In the genomic region with DNA sequence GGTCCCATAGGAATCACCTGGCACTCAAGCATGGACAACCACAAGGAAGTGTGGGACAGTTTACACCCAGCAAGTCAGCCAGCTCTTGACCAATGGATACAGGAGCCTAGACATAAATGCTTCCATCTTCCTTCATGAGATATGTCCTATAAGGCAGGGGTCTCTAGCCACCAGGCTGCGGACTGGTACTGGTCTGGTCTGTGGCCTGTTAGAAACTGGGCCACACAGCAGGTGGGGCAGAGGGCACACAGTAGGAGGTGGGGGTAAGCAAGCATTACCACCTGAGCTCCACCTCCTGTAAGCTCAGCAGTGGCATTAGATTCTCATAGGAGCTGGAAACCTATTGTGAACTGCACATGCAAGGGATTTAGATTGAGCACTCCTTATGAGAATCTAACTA, we compare ENCODE assay signal across 35 cellular contexts.
DNase-seq lines count a peak whose midpoint lies in the region; ATAC-seq, FAIRE-seq and TF ChIP-seq lines count a peak whose summit lies in the region.
"Had no signal": no experiment of that assay in that cellular context is flagged by ENCODE, and none has a peak within 500 bp of the region (broad histone marks: within the 10 kb centered on the region; RNA-seq: fewer than 3 reads in every experiment).

No MANE protein-coding gene starts in this region.

- peak overlapping the region; percentile 39 for H2AK5ac ChIP-seq in IMR-90 (ENCODE audit: low read depth, low read length)

- H3K36me3 ChIP-seq in IMR-90 (ENCODE audit: control insufficient read depth, insufficient read depth, low read length) (no peaks in the 10 kb centered on the region), kidney (ENCODE audit: control insufficient read depth in 1 of 2, insufficient read depth in 2 of 2, low read length in 2 of 2) (no peaks in the 10 kb centered on the region)
- H3K36me3 ChIP-seq: BE2C; BLaER1; BLaER1 treated with 17β-estradiol and CSF1 and Interleukin-3, amounts not matched to agents 10 nM and 100 nM had no signal

- dilution Hi-C loops in IMR-90 (cut with HindIII; ENCODE audit: low sequenced_read_pairs, unreplicated experiment) = no loop called here

- H3K4me2 ChIP-seq in IMR-90 (ENCODE audit: low read depth, low read length) = no peak overlapping the region
- H3K4me2 ChIP-seq: A549; BLaER1; BLaER1 treated with 17β-estradiol and CSF1 and Interleukin-3, amounts not matched to agents 10 nM and 100 nM had no signal

- H3K9me1 ChIP-seq in IMR-90 (ENCODE audit: insufficient read depth, low read length) = no peaks in the 10 kb centered on the region

- no TSS peak for BruUV-seq in IMR-90 (replicated peaks; lab: Mats Ljungman, UMichigan)

- H3K27me3 ChIP-seq in IMR-90 (ENCODE audit: control insufficient read depth, insufficient read depth, low read length) (no peaks in the 10 kb centered on the region), right cardiac atrium (ENCODE audit: control insufficient read depth, insufficient read depth) (no peaks in the 10 kb centered on the region)
- H3K27me3 ChIP-seq: BE2C; BLaER1; BLaER1 treated with 17β-estradiol and CSF1 and Interleukin-3, amounts not matched to agents 10 nM and 100 nM had no signal

- H3K9ac ChIP-seq in IMR-90 (ENCODE audit: low read depth, low read length) (no peak overlapping the region), kidney (ENCODE audit: low read length in 2 of 2) (no peak overlapping the region)
- H3K9ac ChIP-seq: BLaER1; BLaER1 treated with 17β-estradiol and CSF1 and Interleukin-3, amounts not matched to agents 10 nM and 100 nM had no signal

- POLR2A ChIA-PET in IMR-90 (lab: Charles Lee; ENCODE audit: unreplicated experiment) = no interaction called here

- H4K20me1 ChIP-seq in IMR-90 (ENCODE audit: insufficient read depth, low read length) = no peaks in the 10 kb centered on the region
- H4K20me1 ChIP-seq: BLaER1; BLaER1 treated with 17β-estradiol and CSF1 and Interleukin-3, amounts not matched to agents 10 nM and 100 nM had no signal

- H3K9me3 ChIP-seq in IMR-90 (ENCODE audit: control insufficient read depth, insufficient read depth, low read length) (no peaks in the 10 kb centered on the region), kidney (ENCODE audit: control insufficient read depth in 1 of 2, low read length in 2 of 2) (no peaks in the 10 kb centered on the region), right cardiac atrium (ENCODE audit: control insufficient read depth, low read length) (no peaks in the 10 kb centered on the region)
- H3K9me3 ChIP-seq: A549, BE2C, BLaER1, Caco-2 had no signal

- no peaks in the 10 kb centered on the region for H3K27me3 Mint-ChIP-seq in chondrocyte (ENCODE audit: low read depth)
- H3K27me3 Mint-ChIP-seq: B cell; CD4-positive, alpha-beta memory T cell; CD4-positive, alpha-beta T cell; CD4-positive, CD25-positive, alpha-beta regulatory T cell; CD8-positive, alpha-beta memory T cell had no signal

- intact Hi-C loops in IMR-90 (cut with micrococcal nuclease) = no loop called here
- intact Hi-C loops in kidney (cut with DNase I) = no loop called here
- intact Hi-C loops in right cardiac atrium (cut with DNase I) = no loop called here

- H3K36me3 Mint-ChIP-seq in chondrocyte (ENCODE audit: low read depth) = peaks cover 5% of the 10 kb centered on the region
- H3K36me3 Mint-ChIP-seq: CD14-positive monocyte; CD4-positive, alpha-beta memory T cell; CD4-positive, CD25-positive, alpha-beta regulatory T cell; CD8-positive, alpha-beta memory T cell; CD8-positive, alpha-beta T cell had no signal

- no peak for DNase-seq in IMR-90
- peak; percentile 39 for DNase-seq in chondrocyte (ENCODE audit: low spot score)
- DNase-seq in kidney = peak; percentile 21
- DNase-seq in stimulated activated CD4-positive, alpha-beta T cell treated with anti-CD3 and anti-CD28 coated beads, Interleukin-12 subunit alpha, Interleukin-12 subunit beta, amount 100 ng/mL, for 4 hours = no peak
- DNase-seq in right cardiac atrium = no peak
- DNase-seq: 8988T; ACHN; AML-193; BE2C; C1 segment of cervical spinal cord; Caco-2; Calu3; CD4-positive, alpha-beta memory T cell; CD4-positive, alpha-beta T cell; CD4-positive, CD25-positive, alpha-beta regulatory T cell; CD8-positive, alpha-beta memory T cell; CD8-positive, alpha-beta T cell; COR-L47; DMS 273 treated with DMSO at 0.1 percent for 48 hours; DMS153; DMS53; DMS79; DMS79 treated with DMSO at 0.1 percent for 48 hours; DND-41; EL had no signal

- WGBS in IMR-90 (ENCODE audit: extremely low coverage in 2 of 2, insufficient read length in 1 of 2), 2 experiments = no CpG with 5 or more reads among the region's 1 CpG
- WGBS in right cardiac atrium = 88% methylated on average over 1 of the region's 1 CpG

- H2BK15ac ChIP-seq in IMR-90 (ENCODE audit: low read depth, low read length) = no peak overlapping the region

- H3K4me3 Mint-ChIP-seq in chondrocyte (ENCODE audit: unreplicated experiment) = no peak overlapping the region
- H3K4me3 Mint-ChIP-seq: B cell; CD14-positive monocyte; CD4-positive, alpha-beta T cell; CD4-positive, CD25-positive, alpha-beta regulatory T cell; CD8-positive, alpha-beta memory T cell; CD8-positive, alpha-beta T cell had no signal

- no peak overlapping the region for H3K4me3 ChIP-seq in IMR-90 (ENCODE audit: insufficient read depth, low read depth, low read length)
- H3K4me3 ChIP-seq in kidney (ENCODE audit: low read length in 2 of 2) = no peak overlapping the region
- no peak overlapping the region for H3K4me3 ChIP-seq in right cardiac atrium (ENCODE audit: low read length)
- H3K4me3 ChIP-seq: A549; BLaER1; BLaER1 treated with 17β-estradiol and CSF1 and Interleukin-3, amounts not matched to agents 10 nM and 100 nM had no signal

- H3K79me1 ChIP-seq in IMR-90 (ENCODE audit: low read depth in 1 of 2, low read length in 2 of 2) = no peaks in the 10 kb centered on the region

- H3K27ac ChIP-seq in IMR-90 (ENCODE audit: insufficient read depth, low read length) (no peak overlapping the region), kidney (ENCODE audit: low read depth in 2 of 2, low read length in 2 of 2) (no peak overlapping the region), right cardiac atrium (ENCODE audit: low read length) (no peak overlapping the region)
- H3K27ac ChIP-seq: 22Rv1; A549; BLaER1; BLaER1 treated with 17β-estradiol and CSF1 and Interleukin-3, amounts not matched to agents 10 nM and 100 nM; C4-2B had no signal

- no peak for TF ChIP-seq POLR2A in IMR-90 (IDR thresholded peaks at IDR 0.05; ENCODE audit: low read depth, low read length)

- peak overlapping the region; percentile 42 for H2AK9ac ChIP-seq in IMR-90 (replicated peaks; ENCODE audit: low read depth, low read length, poor library complexity)

- no peak overlapping the region for H2AFZ ChIP-seq in IMR-90 (replicated peaks; ENCODE audit: low read length, poor library complexity)

- H3K18ac ChIP-seq in IMR-90 (ENCODE audit: low read depth, low read length) = no peak overlapping the region

- no peak overlapping the region for H3K56ac ChIP-seq in IMR-90 (ENCODE audit: extremely low read depth, insufficient read depth, low read length)

- TF ChIP-seq RAD21 in IMR-90 (IDR thresholded peaks at IDR 0.05; ENCODE audit: low read length) = no peak

- no peak overlapping the region for H3K23ac ChIP-seq in IMR-90 (ENCODE audit: low read depth, low read length)

- no peak overlapping the region for H3K27ac Mint-ChIP-seq in chondrocyte (ENCODE audit: unreplicated experiment)
- H3K27ac Mint-ChIP-seq: B cell; CD14-positive monocyte; CD4-positive, alpha-beta memory T cell; CD4-positive, alpha-beta T cell; CD4-positive, CD25-positive, alpha-beta regulatory T cell; CD8-positive, alpha-beta memory T cell; CD8-positive, alpha-beta T cell had no signal

- H4K91ac ChIP-seq in IMR-90 (ENCODE audit: insufficient read depth, low read depth, low read length) = no peak overlapping the region; the same call in 1 of the 2 replicates

- no peak overlapping the region for H2BK20ac ChIP-seq in IMR-90 (ENCODE audit: low read depth, low read length)

- no peak for FAIRE-seq in kidney (lab: Jason Lieb, UNC)
- FAIRE-seq: A204.1, A549, D721Med had no signal

- peaks cover 26% of the 10 kb centered on the region for H3K9me3 Mint-ChIP-seq in chondrocyte (ENCODE audit: low read depth)
- H3K9me3 Mint-ChIP-seq: CD4-positive, alpha-beta T cell; CD8-positive, alpha-beta T cell had no signal

- H3K14ac ChIP-seq in IMR-90 (replicated peaks; ENCODE audit: low read depth, low read length) = no peak overlapping the region

- H3K4me1 ChIP-seq in IMR-90 (ENCODE audit: control insufficient read depth, insufficient read depth, low read length) (peaks cover 5% of the 10 kb centered on the region), kidney (ENCODE audit: control insufficient read depth in 1 of 2, insufficient read depth in 1 of 2, low read depth in 1 of 2, low read length in 2 of 2) (no peaks in the 10 kb centered on the region), right cardiac atrium (ENCODE audit: control insufficient read depth, insufficient read depth, low read length) (no peaks in the 10 kb centered on the region)
- H3K4me1 ChIP-seq: A549; BE2C; BLaER1; BLaER1 treated with 17β-estradiol and CSF1 and Interleukin-3, amounts not matched to agents 10 nM and 100 nM; Caco-2 had no signal

- peaks cover 11% of the 10 kb centered on the region for H3K4me1 Mint-ChIP-seq in chondrocyte (ENCODE audit: low read depth)
- H3K4me1 Mint-ChIP-seq: B cell; CD14-positive monocyte; CD4-positive, alpha-beta memory T cell; CD4-positive, CD25-positive, alpha-beta regulatory T cell; CD8-positive, alpha-beta memory T cell had no signal

- H2BK120ac ChIP-seq in IMR-90 (ENCODE audit: low read depth, low read length) = no peak overlapping the region; the same call in 1 of the 2 replicates

- TF ChIP-seq CTCF in IMR-90 (conservative IDR thresholded peaks at IDR 0.05; ENCODE audit: low read depth, low read length) = no peak
- no peak for TF ChIP-seq CTCF in chondrocyte (IDR thresholded peaks at IDR 0.05)
- TF ChIP-seq CTCF in kidney (IDR thresholded peaks at IDR 0.05; ENCODE audit: borderline replicate concordance, extremely low read depth, insufficient read depth) = no peak

- in situ Hi-C loops in IMR-90 (cut with MboI; ENCODE audit: low sequenced_read_pairs) = no loop called here

- H4K8ac ChIP-seq in IMR-90 (ENCODE audit: low read depth in 2 of 2, low read length in 2 of 2) = no peak overlapping the region

- no peak for ATAC-seq in IMR-90 (ENCODE audit: low read depth)
- no peak for ATAC-seq in GM18867 (IDR thresholded peaks at IDR 0.05; ENCODE audit: unreplicated experiment)
- ATAC-seq in right cardiac atrium = no peak
- ATAC-seq: A549; CD8-positive, alpha-beta T cell had no signal

- CTCF ChIA-PET in IMR-90 (lab: Yijun Ruan, JAX) = no interaction called here

- no peak overlapping the region for H4K5ac ChIP-seq in IMR-90 (ENCODE audit: low read depth, low read length)

- H2BK5ac ChIP-seq in IMR-90 (ENCODE audit: low read depth, low read length, poor library complexity, severe bottlenecking) = no peak overlapping the region

- no peak overlapping the region for H3K4ac ChIP-seq in IMR-90 (ENCODE audit: low read depth, low read length)

TF ChIP-seq in IMR-90, 13 proteins besides CTCF, POLR2A, EP300 and RAD21:
- no peak for TF ChIP-seq MXI1 (IDR thresholded peaks at IDR 0.05; ENCODE audit: borderline replicate concordance, low read depth, low read length)
- no peak for TF ChIP-seq MAFK (IDR thresholded peaks at IDR 0.05; ENCODE audit: low read depth, low read length)
- no peak for TF ChIP-seq CHD1 (IDR thresholded peaks at IDR 0.05; ENCODE audit: low read depth, low read length)
- TF ChIP-seq SMC3 (IDR thresholded peaks at IDR 0.05; ENCODE audit: low read depth, low read length) = no peak

Comparison
In these comparisons a context has a peak if more than half of its experiments do, and no peak if none do; other contexts are left out.
1. DNase-seq: peak in chondrocyte (single experiment) and kidney (single experiment); none in IMR-90 (single experiment), stimulated activated CD4-positive, alpha-beta T cell treated with anti-CD3 and anti-CD28 coated beads, Interleukin-12 subunit alpha, Interleukin-12 subunit beta, amount 100 ng/mL, for 4 hours (single experiment) and right cardiac atrium (0 of 3).